In the genomic region with DNA sequence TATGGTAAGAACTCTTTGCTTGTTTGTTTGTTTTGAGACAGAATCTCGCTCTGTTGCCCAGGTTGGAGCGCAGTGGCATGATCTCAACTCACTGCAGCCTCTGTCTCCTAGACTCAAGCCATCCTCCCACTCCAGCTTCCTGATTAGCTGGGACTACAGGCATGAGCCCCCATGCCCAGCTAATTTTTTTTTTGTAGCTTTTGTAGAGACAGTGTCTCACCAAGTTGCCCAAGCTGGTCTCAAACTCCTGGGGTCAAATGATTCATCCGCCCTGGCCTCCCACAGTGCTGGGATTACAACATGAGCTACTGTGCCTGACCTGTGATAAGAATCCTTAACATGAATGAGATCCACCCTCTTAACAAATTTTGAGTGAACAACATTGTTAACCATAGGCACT, we compare ENCODE assay signal across 23 cellular contexts.
DNase-seq lines count a peak whose midpoint lies in the region; TF ChIP-seq lines count a peak whose summit lies in the region.
"Had no signal": no experiment of that assay in that cellular context is flagged by ENCODE, and none has a peak within 500 bp of the region (broad histone marks: within the 10 kb centered on the region; RNA-seq: fewer than 3 reads in every experiment).

No MANE protein-coding gene starts in this region.

- TF ChIP-seq CTCF in esophagus muscularis mucosa (IDR thresholded peaks at IDR 0.05) (no peak), osteocyte (IDR thresholded peaks at IDR 0.05) (no peak)

- H3K27me3 Mint-ChIP-seq in osteocyte (ENCODE audit: unreplicated experiment), result no peaks in the 10 kb centered on the region
- H3K27me3 Mint-ChIP-seq in CD8-positive, alpha-beta memory T cell, result peaks cover 0 to 8% of the 10 kb centered on the region in 2 donors

- H3K4me3 ChIP-seq in GM23248, result no peak overlapping the region
- no peak overlapping the region for H3K4me3 ChIP-seq in esophagus muscularis mucosa
- no peak overlapping the region for H3K4me3 ChIP-seq in CD8-positive, alpha-beta memory T cell (ENCODE audit: low read length)
- H3K4me3 ChIP-seq: BLaER1 treated with 17β-estradiol and CSF1 and Interleukin-3, amounts not matched to agents 10 nM and 100 nM had no signal

- intact Hi-C loops in esophagus muscularis mucosa (cut with DNase I), result no loop called here

- DNase-seq in GM23248 (peak; percentile 2), RPMI7951 (ENCODE audit: low read depth) (peak; percentile 48), esophagus muscularis mucosa (ENCODE audit: extremely low spot score) (peak; percentile 86), osteocyte (ENCODE audit: extremely low spot score, unreplicated experiment) (peak; percentile 17), germinal center (ENCODE audit: low spot score) (no peak), NCI-H1417 (lab: John Stamatoyannopoulos, UW) (no peak)
- no peak for DNase-seq in CD8-positive, alpha-beta memory T cell
- DNase-seq in activated CD8-positive, alpha-beta memory T cell treated with anti-CD3 and anti-CD28 coated beads, Interleukin-2, amount 50 U/mL, for 48 hours, result no peak
- DNase-seq: ACHN; Calu3; CD4-positive, alpha-beta memory T cell; DMS153; Karpas-422; NCI-H1048; NCI-H1436; NCI-H187 treated with DMSO at 0.1 percent for 48 hours; NCI-H2227 treated with DMSO at 0.1 percent for 48 hours; NCI-H510A treated with DMSO at 0.1 percent for 48 hours; NCI-H774; NK-92 treated with Interleukin-12 subunit alpha and Interleukin-12 subunit beta, amount 100 ng/mL, for 24 hours; SIG-M5; SK-N-SH had no signal

- H3K4me2 ChIP-seq in GM23248 (ENCODE audit: unreplicated experiment), result no peak overlapping the region
- H3K4me2 ChIP-seq: BLaER1 treated with 17β-estradiol and CSF1 and Interleukin-3, amounts not matched to agents 10 nM and 100 nM; SK-N-SH had no signal

- peaks cover 12% of the 10 kb centered on the region for H3K27me3 ChIP-seq in GM23248 (replicated peaks; ENCODE audit: insufficient read depth)
- H3K27me3 ChIP-seq in esophagus muscularis mucosa, result no peaks in the 10 kb centered on the region
- H3K27me3 ChIP-seq in CD8-positive, alpha-beta memory T cell (ENCODE audit: insufficient read depth, low read length, poor library complexity, severe bottlenecking), result no peaks in the 10 kb centered on the region
- H3K27me3 ChIP-seq: BLaER1 treated with 17β-estradiol and CSF1 and Interleukin-3, amounts not matched to agents 10 nM and 100 nM had no signal

- no peak overlapping the region for H3K4me3 Mint-ChIP-seq in osteocyte (ENCODE audit: unreplicated experiment)
- no peak overlapping the region for H3K4me3 Mint-ChIP-seq in CD8-positive, alpha-beta memory T cell
- H3K4me3 Mint-ChIP-seq: CD4-positive, alpha-beta memory T cell had no signal

- H3K27ac Mint-ChIP-seq in osteocyte (ENCODE audit: unreplicated experiment), result no peak overlapping the region
- no peak overlapping the region for H3K27ac Mint-ChIP-seq in CD8-positive, alpha-beta memory T cell
- H3K27ac Mint-ChIP-seq: CD4-positive, alpha-beta memory T cell had no signal

- peaks cover 21% of the 10 kb centered on the region for H3K9me3 Mint-ChIP-seq in osteocyte (ENCODE audit: unreplicated experiment)
- H3K9me3 Mint-ChIP-seq in CD8-positive, alpha-beta memory T cell, result peaks cover 0 to 10% (median 4%) of the 10 kb centered on the region in 5 donors

- no peaks in the 10 kb centered on the region for H3K4me1 ChIP-seq in GM23248 (ENCODE audit: insufficient read depth)
- H3K4me1 ChIP-seq in esophagus muscularis mucosa, result no peaks in the 10 kb centered on the region
- H3K4me1 ChIP-seq in CD8-positive, alpha-beta memory T cell (ENCODE audit: insufficient read depth, low read length), result no peaks in the 10 kb centered on the region
- H3K4me1 ChIP-seq: BLaER1 treated with 17β-estradiol and CSF1 and Interleukin-3, amounts not matched to agents 10 nM and 100 nM had no signal

- H3K27ac ChIP-seq in GM23248 (no peak overlapping the region), esophagus muscularis mucosa (replicated peaks in 1 of 4) (no peak overlapping the region)
- no peak overlapping the region for H3K27ac ChIP-seq in CD8-positive, alpha-beta memory T cell (ENCODE audit: low read depth, low read length)
- H3K27ac ChIP-seq: BLaER1 treated with 17β-estradiol and CSF1 and Interleukin-3, amounts not matched to agents 10 nM and 100 nM had no signal

- TF ChIP-seq POLR2A in esophagus muscularis mucosa (IDR thresholded peaks at IDR 0.05; ENCODE audit: low read depth), result no peak

- in situ Hi-C loops in GM23248 (cut with MboI), result no loop called here

- no peaks in the 10 kb centered on the region for H3K79me2 ChIP-seq in GM23248 (ENCODE audit: insufficient read depth)

- H3K9ac ChIP-seq in GM23248, result no peak overlapping the region
- H3K9ac ChIP-seq: BLaER1 treated with 17β-estradiol and CSF1 and Interleukin-3, amounts not matched to agents 10 nM and 100 nM; SK-N-SH had no signal

- no peak for TF ChIP-seq EP300 in esophagus muscularis mucosa (IDR thresholded peaks at IDR 0.05)

- no peaks in the 10 kb centered on the region for H3K9me2 ChIP-seq in GM23248 (ENCODE audit: insufficient read depth)
- H3K9me2 ChIP-seq: SK-N-SH had no signal

- H3K36me3 Mint-ChIP-seq in osteocyte (ENCODE audit: unreplicated experiment), result no peaks in the 10 kb centered on the region
- no peaks in the 10 kb centered on the region for H3K36me3 Mint-ChIP-seq in CD8-positive, alpha-beta memory T cell
- H3K36me3 Mint-ChIP-seq: CD4-positive, alpha-beta memory T cell had no signal

- no peaks in the 10 kb centered on the region for H3K4me1 Mint-ChIP-seq in osteocyte (ENCODE audit: unreplicated experiment)
- H3K4me1 Mint-ChIP-seq in CD8-positive, alpha-beta memory T cell, result no peaks in the 10 kb centered on the region
- H3K4me1 Mint-ChIP-seq: CD4-positive, alpha-beta memory T cell had no signal

- WGBS in GM23248 (ENCODE audit: low coverage in 1 of 2, low lambda C conversion rate in 2 of 2, missing lambda C conversion rate in 2 of 2), 2 experiments, result 73 to 95% methylated on average over 3 of the region's 3 CpGs
- WGBS in esophagus muscularis mucosa, result 95% methylated on average over 3 of the region's 3 CpGs

- H3K36me3 ChIP-seq in GM23248 (ENCODE audit: low read depth), result no peaks in the 10 kb centered on the region
- no peaks in the 10 kb centered on the region for H3K36me3 ChIP-seq in esophagus muscularis mucosa
- no peaks in the 10 kb centered on the region for H3K36me3 ChIP-seq in CD8-positive, alpha-beta memory T cell (ENCODE audit: insufficient read depth, low read length)
- H3K36me3 ChIP-seq: BLaER1 treated with 17β-estradiol and CSF1 and Interleukin-3, amounts not matched to agents 10 nM and 100 nM had no signal

- POLR2A ChIA-PET in CD8-positive, alpha-beta memory T cell (lab: Charles Lee), result no interaction called here

- no peaks in the 10 kb centered on the region for H3K9me3 ChIP-seq in GM23248 (ENCODE audit: low read depth)
- H3K9me3 ChIP-seq in esophagus muscularis mucosa, result no peaks in the 10 kb centered on the region
- no peaks in the 10 kb centered on the region for H3K9me3 ChIP-seq in CD8-positive, alpha-beta memory T cell (ENCODE audit: low read length)
- H3K9me3 ChIP-seq: SK-N-SH had no signal

- CTCF ChIA-PET in CD8-positive, alpha-beta memory T cell (lab: Charles Lee), result no interaction called here

- H2AFZ ChIP-seq in GM23248, result no peak overlapping the region

- H4K20me1 ChIP-seq in GM23248 (ENCODE audit: insufficient read depth), result no peaks in the 10 kb centered on the region
- H4K20me1 ChIP-seq: BLaER1 treated with 17β-estradiol and CSF1 and Interleukin-3, amounts not matched to agents 10 nM and 100 nM had no signal

- H3F3A ChIP-seq in GM23248 (ENCODE audit: insufficient read depth), result no peaks in the 10 kb centered on the region

Comparison
In these comparisons a context has a peak if more than half of its experiments do, and no peak if none do; other contexts are left out.
1. DNase-seq: peak in GM23248 (single experiment), RPMI7951 (single experiment), esophagus muscularis mucosa (single experiment) and osteocyte (single experiment); none in CD8-positive, alpha-beta memory T cell (0 of 5), activated CD8-positive, alpha-beta memory T cell treated with anti-CD3 and anti-CD28 coated beads, Interleukin-2, amount 50 U/mL, for 48 hours (single experiment), germinal center (single experiment) and NCI-H1417 (0 of 3).